Comparison of ENCODE assay signal across 16 cellular contexts in the genomic region with DNA sequence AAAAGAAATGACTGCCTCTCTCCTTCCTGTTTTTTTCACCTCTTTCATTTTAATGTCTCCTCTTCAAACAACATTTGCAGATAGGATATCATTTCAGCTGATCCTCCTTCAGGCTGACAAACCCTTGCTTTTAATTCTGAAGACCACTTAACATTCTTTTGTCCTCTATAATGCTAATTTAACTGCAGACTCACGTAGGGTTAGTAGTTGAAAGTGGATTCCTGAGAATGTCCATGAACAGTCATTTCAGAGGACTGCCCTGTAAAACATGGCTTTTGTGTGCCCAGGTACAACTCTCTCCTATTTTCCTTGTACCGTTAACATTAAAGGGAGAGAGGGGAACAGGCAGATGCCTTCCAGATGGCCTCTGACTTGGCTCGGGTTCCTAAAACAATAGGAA.
"Had no signal": no experiment of that assay in that cellular context is flagged by ENCODE, and none has a peak within 500 bp of the region (broad histone marks: within the 10 kb centered on the region; RNA-seq: fewer than 3 reads in every experiment).

No MANE protein-coding gene starts in this region.

- H3K27ac ChIP-seq: epithelial cell of prostate, esophagus muscularis mucosa, gastrocnemius medialis, neutrophil, spleen had no signal

- H3K36me3 ChIP-seq: esophagus muscularis mucosa, gastrocnemius medialis, neutrophil, spleen had no signal

- DNase-seq: effector memory CD8-positive, alpha-beta T cell; gastrocnemius medialis; left colon; left ventricle myocardium superior; mesenchymal stem cell; naive B cell; nephron progenitor cell; spleen; stimulated activated CD4-positive, alpha-beta T cell treated with anti-CD3 and anti-CD28 coated beads, Interleukin-2, amount 100 ng/mL, for 24 hours; stimulated activated naive CD4-positive, alpha-beta T cell; trophoblast cell had no signal

- H3K27ac Mint-ChIP-seq: effector memory CD8-positive, alpha-beta T cell; naive B cell; nephron progenitor cell had no signal

- H3K9me3 ChIP-seq: esophagus muscularis mucosa, gastrocnemius medialis, neutrophil, spleen had no signal

- H3K4me1 ChIP-seq: esophagus muscularis mucosa, gastrocnemius medialis, spleen had no signal

- H3K4me3 ChIP-seq: esophagus muscularis mucosa, gastrocnemius medialis, lung, spleen had no signal

- H3K27me3 ChIP-seq: esophagus muscularis mucosa, gastrocnemius medialis, neutrophil, spleen had no signal

- H3K4me1 Mint-ChIP-seq: naive B cell had no signal

- ATAC-seq: effector memory CD8-positive, alpha-beta T cell; gastrocnemius medialis; left colon; left ventricle myocardium superior; sciatic nerve had no signal

- H3K36me3 Mint-ChIP-seq: naive B cell had no signal

- H3K4me3 Mint-ChIP-seq: effector memory CD8-positive, alpha-beta T cell; naive B cell; nephron progenitor cell had no signal

- H3K9me3 Mint-ChIP-seq: effector memory CD8-positive, alpha-beta T cell; naive B cell; nephron progenitor cell had no signal
